Comparison of ENCODE assay signal across 1 cellular context in genomic region chr2:42360890-42361727, GRCh38.
TF ChIP-seq lines count a peak whose summit lies in the region.

COX7A2L (minus strand) TSS chr2:42361217; CDS start chr2:42361161, 56 bp downstream.

TF ChIP-seq in HepG2, 621 proteins besides CTCF, POLR2A, EP300 and RAD21 (continued from another document and continues in another):
- TF ChIP-seq ZNF687 (CRISPR knock-in tag; IDR thresholded peaks at IDR 0.05) (peak; percentile 92), DRAP1 (CRISPR knock-in tag; IDR thresholded peaks at IDR 0.05) (peak; percentile 71), REL (CRISPR knock-in tag; conservative IDR thresholded peaks at IDR 0.05) (0 out of 2 replicates have a peak, but pooled peaks have one; percentile 46), HES4 (CRISPR knock-in tag; IDR thresholded peaks at IDR 0.05; ENCODE audit: borderline replicate concordance) (no peak), HOXA3 (CRISPR knock-in tag; IDR thresholded peaks at IDR 0.05) (peak; percentile 62), ATRX (CRISPR knock-in tag; IDR thresholded peaks at IDR 0.05; ENCODE audit: borderline replicate concordance) (no peak), ZNF263 (CRISPR knock-in tag; IDR thresholded peaks at IDR 0.05) (no peak), SIX1 (CRISPR knock-in tag; IDR thresholded peaks at IDR 0.05; ENCODE audit: borderline replicate concordance) (peak; percentile 12; the same call in 1 of the 2 replicates), NR0B2 (CRISPR knock-in tag; IDR thresholded peaks at IDR 0.05) (peak; percentile 28; the same call in 1 of the 2 replicates), KLF13 (CRISPR knock-in tag; IDR thresholded peaks at IDR 0.05) (peak; percentile 94; the same call in 1 of the 2 replicates), ZSCAN22 (CRISPR knock-in tag; IDR thresholded peaks at IDR 0.05) (no peak), MZF1 (CRISPR knock-in tag; IDR thresholded peaks at IDR 0.05; ENCODE audit: borderline replicate concordance) (no peak), CENPT (CRISPR knock-in tag; IDR thresholded peaks at IDR 0.05; ENCODE audit: low read depth) (0 out of 2 replicates have a peak, but pooled peaks have one; percentile 45), ZSCAN9 (CRISPR knock-in tag; IDR thresholded peaks at IDR 0.05; ENCODE audit: borderline replicate concordance) (0 out of 2 replicates have a peak, but pooled peaks have one; percentile 38), BCL3 (CRISPR knock-in tag; IDR thresholded peaks at IDR 0.05) (peak; percentile 81; the same call in 1 of the 2 replicates), DNMT3B (CRISPR knock-in tag; conservative IDR thresholded peaks at IDR 0.05) (peak; percentile 81; the same call in 1 of the 2 replicates), ZNF839 (CRISPR knock-in tag; IDR thresholded peaks at IDR 0.05; ENCODE audit: borderline replicate concordance) (peak; percentile 35; the same call in 1 of the 2 replicates), PRDM4 (CRISPR knock-in tag; IDR thresholded peaks at IDR 0.05; ENCODE audit: borderline replicate concordance) (no peak), ZUFSP (CRISPR knock-in tag; IDR thresholded peaks at IDR 0.05; ENCODE audit: borderline replicate concordance) (no peak), ETV5 (CRISPR knock-in tag; IDR thresholded peaks at IDR 0.05; ENCODE audit: borderline replicate concordance) (peak; percentile 17), ZFP36L1 (CRISPR knock-in tag; IDR thresholded peaks at IDR 0.05) (peak; percentile 83; the same call in 1 of the 2 replicates), NFKB2 (CRISPR knock-in tag; IDR thresholded peaks at IDR 0.05; ENCODE audit: borderline replicate concordance) (peak; percentile 76), ZFP41 (CRISPR knock-in tag; IDR thresholded peaks at IDR 0.05; ENCODE audit: borderline replicate concordance) (no peak), ZSCAN5A (CRISPR knock-in tag; IDR thresholded peaks at IDR 0.05; ENCODE audit: borderline replicate concordance) (no peak), HOXA7 (CRISPR knock-in tag; IDR thresholded peaks at IDR 0.05) (no peak), ZNF609 (CRISPR knock-in tag; IDR thresholded peaks at IDR 0.05; ENCODE audit: borderline replicate concordance) (no peak), ZBTB8A (CRISPR knock-in tag; IDR thresholded peaks at IDR 0.05; ENCODE audit: borderline replicate concordance, low read depth) (no peak), HOXA9 (CRISPR knock-in tag; IDR thresholded peaks at IDR 0.05; ENCODE audit: borderline replicate concordance) (no peak), ZBTB25 (CRISPR knock-in tag; IDR thresholded peaks at IDR 0.05) (peak; percentile 92), PLRG1 (conservative IDR thresholded peaks at IDR 0.05) (no peak), ZNF180 (CRISPR knock-in tag; IDR thresholded peaks at IDR 0.05; ENCODE audit: borderline replicate concordance, low read depth) (peak; percentile 92), PPARG (CRISPR knock-in tag; conservative IDR thresholded peaks at IDR 0.05) (0 out of 2 replicates have a peak, but pooled peaks have one; percentile 33), FLYWCH1 (CRISPR knock-in tag; IDR thresholded peaks at IDR 0.05) (no peak), THAP11 (CRISPR knock-in tag; IDR thresholded peaks at IDR 0.05) (peak; percentile 93), TP53 (CRISPR knock-in tag; conservative IDR thresholded peaks at IDR 0.05) (peak; percentile 89; the same call in 1 of the 2 replicates), ZNF282 (IDR thresholded peaks at IDR 0.05; ENCODE audit: partially characterized antibody) (no peak), ZNF160 (CRISPR knock-in tag; IDR thresholded peaks at IDR 0.05) (0 out of 2 replicates have a peak, but pooled peaks have one; percentile 72), TGIF2 (CRISPR knock-in tag; IDR thresholded peaks at IDR 0.05) (peak; percentile 67), THAP8 (CRISPR knock-in tag; IDR thresholded peaks at IDR 0.05; ENCODE audit: borderline replicate concordance) (peak; percentile 66; the same call in 1 of the 2 replicates), ZNF143 (CRISPR knock-in tag; IDR thresholded peaks at IDR 0.05) (peak; percentile 54), MAFG (CRISPR knock-in tag; IDR thresholded peaks at IDR 0.05) (no peak), BHLHE40 (IDR thresholded peaks at IDR 0.05; ENCODE audit: low read length) (peak; percentile 26; the same call in 1 of the 2 replicates), RXRA (CRISPR knock-in tag; IDR thresholded peaks at IDR 0.05) (peak; percentile 44)
